Comparison of ENCODE assay signal across 15 cellular contexts in genomic region chr5:67799732-67800234, GRCh38.
DNase-seq lines count a peak whose midpoint lies in the region; ATAC-seq and TF ChIP-seq lines count a peak whose summit lies in the region.
"Had no signal": no experiment of that assay in that cellular context is flagged by ENCODE, and none has a peak within 500 bp of the region (broad histone marks: within the 10 kb centered on the region; RNA-seq: fewer than 3 reads in every experiment).

No MANE protein-coding gene starts in this region.

- DNase-seq in GM03348 (ENCODE audit: low spot score) = peak; percentile 30
- DNase-seq in esophagus muscularis mucosa (ENCODE audit: extremely low spot score) = no peak
- peak; percentile 46 for DNase-seq in left lobe of liver (ENCODE audit: low spot score)
- no peak for DNase-seq in stimulated activated CD4-positive, alpha-beta T cell treated with anti-CD3 and anti-CD28 coated beads, Interleukin-4, amount 100 ng/mL, for 24 hours
- no peak for DNase-seq in colonic mucosa
- no peak for DNase-seq in ureter (ENCODE audit: low spot score)
- no peak for DNase-seq in posterior cingulate gyrus
- DNase-seq: activated CD4-positive, alpha-beta T cell treated with anti-CD3 and anti-CD28 coated beads for 1 hour; naive B cell; NCI-H1105 treated with DMSO at 0.1 percent for 48 hours; NCI-H446 treated with DMSO at 0.1 percent for 48 hours; PC-9; T-cell had no signal

- peak in 1 of 3 experiments; percentile 15 for TF ChIP-seq CTCF in esophagus muscularis mucosa (IDR thresholded peaks at IDR 0.05)
- TF ChIP-seq CTCF in colonic mucosa (IDR thresholded peaks at IDR 0.05) = no peak

- WGBS in esophagus muscularis mucosa = 62% methylated on average over 5 of the region's 5 CpGs

- peaks cover 7 to 49% (median 37%) of the 10 kb centered on the region in 4 donors for H3K4me1 ChIP-seq in esophagus muscularis mucosa
- H3K4me1 ChIP-seq in stomach smooth muscle (ENCODE audit: control insufficient read depth, insufficient read depth, low read length) = no peaks in the 10 kb centered on the region
- H3K4me1 ChIP-seq in colonic mucosa = no peaks in the 10 kb centered on the region
- H3K4me1 ChIP-seq: BLaER1 treated with 17β-estradiol and CSF1 and Interleukin-3, amounts not matched to agents 10 nM and 100 nM had no signal

- H3K36me3 ChIP-seq in esophagus muscularis mucosa = no peaks in the 10 kb centered on the region
- H3K36me3 ChIP-seq in stomach smooth muscle (ENCODE audit: control insufficient read depth in 2 of 2, insufficient read depth in 2 of 2, low read length in 2 of 2) = no peaks in the 10 kb centered on the region
- no peaks in the 10 kb centered on the region for H3K36me3 ChIP-seq in colonic mucosa
- H3K36me3 ChIP-seq: BLaER1 treated with 17β-estradiol and CSF1 and Interleukin-3, amounts not matched to agents 10 nM and 100 nM had no signal

- intact Hi-C loops in esophagus muscularis mucosa (cut with DNase I) = loop anchor here (10.0 kb wide), 1 partner anchor 455 kb away; no protein-coding TSS in a partner anchor
- intact Hi-C loops in colonic mucosa (cut with DNase I) = no loop called here
- intact Hi-C loops in posterior cingulate gyrus (cut with DNase I) = no loop called here

- H3K4me3 ChIP-seq in esophagus muscularis mucosa (no peak overlapping the region), stomach smooth muscle (ENCODE audit: low read length in 2 of 2) (no peak overlapping the region), colonic mucosa (no peak overlapping the region)
- H3K4me3 ChIP-seq: BLaER1 treated with 17β-estradiol and CSF1 and Interleukin-3, amounts not matched to agents 10 nM and 100 nM; PC-9 had no signal

- peak; percentile 38 for TF ChIP-seq EP300 in esophagus muscularis mucosa (IDR thresholded peaks at IDR 0.05)

- H3K9me3 ChIP-seq in esophagus muscularis mucosa = no peaks in the 10 kb centered on the region
- no peaks in the 10 kb centered on the region for H3K9me3 ChIP-seq in stomach smooth muscle (ENCODE audit: control insufficient read depth in 2 of 2, low read length in 2 of 2)
- H3K9me3 ChIP-seq in colonic mucosa = no peaks in the 10 kb centered on the region

- TF ChIP-seq POLR2A in esophagus muscularis mucosa (IDR thresholded peaks at IDR 0.05; ENCODE audit: low read depth) = no peak

- peak overlapping the region; percentile 68 to 76 (median 75) for H3K27ac ChIP-seq in esophagus muscularis mucosa (replicated peaks in 1 of 4)
- peak overlapping the region; percentile 46 for H3K27ac ChIP-seq in stomach smooth muscle (ENCODE audit: low read length)
- no peak overlapping the region for H3K27ac ChIP-seq in colonic mucosa
- H3K27ac ChIP-seq: BLaER1 treated with 17β-estradiol and CSF1 and Interleukin-3, amounts not matched to agents 10 nM and 100 nM; PC-9 had no signal

- H3K27me3 ChIP-seq in esophagus muscularis mucosa = peaks cover 0 to 2% (median 0%) of the 10 kb centered on the region in 4 donors
- no peaks in the 10 kb centered on the region for H3K27me3 ChIP-seq in stomach smooth muscle (ENCODE audit: control insufficient read depth in 1 of 2, insufficient read depth in 2 of 2, low read length in 2 of 2)
- H3K27me3 ChIP-seq in colonic mucosa = no peaks in the 10 kb centered on the region
- H3K27me3 ChIP-seq: BLaER1 treated with 17β-estradiol and CSF1 and Interleukin-3, amounts not matched to agents 10 nM and 100 nM had no signal

- ATAC-seq in left lobe of liver = peak; percentile 56
- ATAC-seq: T-cell had no signal

- H3K9ac ChIP-seq in stomach smooth muscle (ENCODE audit: low read length in 2 of 2) (no peak overlapping the region), colonic mucosa (ENCODE audit: low read depth in 2 of 2, low read length in 2 of 2) (no peak overlapping the region)
- H3K9ac ChIP-seq: BLaER1 treated with 17β-estradiol and CSF1 and Interleukin-3, amounts not matched to agents 10 nM and 100 nM had no signal

Comparison
In these comparisons a context has a peak if more than half of its experiments do, and no peak if none do; other contexts are left out.
1. DNase-seq: peak in GM03348 (single experiment) and left lobe of liver (single experiment); none in esophagus muscularis mucosa (single experiment), stimulated activated CD4-positive, alpha-beta T cell treated with anti-CD3 and anti-CD28 coated beads, Interleukin-4, amount 100 ng/mL, for 24 hours (single experiment), colonic mucosa (single experiment), ureter (single experiment) and posterior cingulate gyrus (0 of 10).